Comparison of ENCODE assay signal across 22 cellular contexts in genomic region chr1:185432943-185433342, GRCh38.
"Had no signal": no experiment of that assay in that cellular context is flagged by ENCODE, and none has a peak within 500 bp of the region (broad histone marks: within the 10 kb centered on the region; RNA-seq: fewer than 3 reads in every experiment).

No MANE protein-coding gene starts in this region.

- H3K9me3 Mint-ChIP-seq: T-cell had no signal

- H3K4me1 Mint-ChIP-seq: central memory CD8-positive, alpha-beta T cell; T-cell; WTC11 had no signal

- H3K27ac Mint-ChIP-seq: activated naive CD8-positive, alpha-beta T cell; activated T-helper 2 cell treated with anti-CD3 and anti-CD28 coated beads, Interferon-gamma antibody, Interleukin-2, Interleukin-4, amounts not matched to agents 10 μg/mL and 5 μg/mL and 100 μg/mL, durations not matched to agents 14 hours and 24 hours and 36 hours; T-cell; WTC11 had no signal

- H3K36me3 Mint-ChIP-seq: WTC11 had no signal

- H3K27me3 Mint-ChIP-seq: activated naive CD8-positive, alpha-beta T cell; central memory CD8-positive, alpha-beta T cell; naive thymus-derived CD4-positive, alpha-beta T cell; T-cell had no signal

- H3K4me3 Mint-ChIP-seq: activated naive CD8-positive, alpha-beta T cell; central memory CD8-positive, alpha-beta T cell; T-cell; WTC11 had no signal

- DNase-seq: activated CD4-positive, alpha-beta T cell treated with anti-CD3 and anti-CD28 coated beads for 48 hours; activated naive CD4-positive, alpha-beta T cell; amniotic stem cell; effector memory CD4-positive, alpha-beta T cell; foreskin keratinocyte; immature natural killer cell; kidney glomerular epithelial cell; left lung; naive thymus-derived CD4-positive, alpha-beta T cell; ovary; SK-N-SH; stimulated activated CD4-positive, alpha-beta T cell treated with anti-CD3 and anti-CD28 coated beads, Interleukin-2, amount 100 ng/mL, for 48 hours; stimulated activated CD8-positive, alpha-beta memory T cell treated with anti-CD3 and anti-CD28 coated beads, Interleukin-4, amount 100 ng/mL, for 48 hours; stimulated activated naive CD4-positive, alpha-beta T cell; substantia nigra; T-cell; thyroid gland; upper lobe of right lung had no signal

- ATAC-seq: foreskin keratinocyte; left lung; naive thymus-derived CD4-positive, alpha-beta T cell; T-cell; upper lobe of right lung; WTC11 had no signal
